In the genomic region with DNA sequence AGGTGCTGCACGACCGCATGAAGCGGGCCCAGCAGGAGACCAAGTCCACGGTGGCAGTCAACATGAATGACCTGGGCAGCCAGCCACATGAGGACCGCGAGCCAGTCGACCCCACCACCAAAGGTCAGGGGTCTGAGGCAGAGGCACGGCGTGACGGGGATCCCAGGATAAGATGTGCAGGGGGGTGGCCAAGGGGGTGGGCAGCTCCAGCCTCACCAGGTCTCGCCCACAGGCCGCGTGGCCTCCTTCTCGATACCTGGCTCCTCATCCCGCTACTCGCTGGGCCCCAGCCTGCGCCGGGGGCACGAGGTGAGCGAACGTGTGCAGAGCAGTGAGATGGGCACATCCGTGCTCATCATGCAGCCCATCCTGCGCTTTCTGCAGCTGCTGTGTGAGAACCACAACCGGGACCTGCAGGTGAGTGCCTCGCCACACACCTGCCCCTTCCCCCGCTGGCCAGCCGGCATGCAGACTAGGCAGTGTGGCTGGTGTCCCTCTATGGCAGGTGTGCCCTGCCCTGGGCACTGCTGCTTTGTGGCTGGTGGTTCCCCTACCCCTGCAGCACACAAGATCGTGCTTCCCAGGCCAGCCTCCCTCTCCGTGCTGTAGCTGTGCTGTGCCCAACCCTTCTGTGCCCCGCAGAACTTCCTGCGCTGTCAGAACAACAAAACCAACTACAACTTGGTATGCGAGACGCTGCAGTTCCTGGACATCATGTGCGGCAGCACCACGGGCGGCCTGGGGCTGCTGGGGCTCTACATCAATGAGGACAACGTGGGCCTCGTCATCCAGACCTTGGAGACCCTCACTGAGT, we compare ENCODE assay signal across 20 cellular contexts.
"Had no signal": no experiment of that assay in that cellular context is flagged by ENCODE, and none has a peak within 500 bp of the region (broad histone marks: within the 10 kb centered on the region; RNA-seq: fewer than 3 reads in every experiment).

No MANE protein-coding gene starts in this region.

- H3K4me1 Mint-ChIP-seq: immature natural killer cell had no signal

- H3K27me3 Mint-ChIP-seq: activated CD4-positive, alpha-beta T cell treated with anti-CD3 and anti-CD28 coated beads, Interleukin-2, amount 10 ng/mL, durations not matched to agents 24 days and 14 days; activated naive CD8-positive, alpha-beta T cell treated with anti-CD3 and anti-CD28 coated beads, Interleukin-2, amount 10 ng/mL, durations not matched to agents 7 days and 5 days; naive thymus-derived CD4-positive, alpha-beta T cell; stimulated activated naive CD8-positive, alpha-beta T cell treated with anti-CD3 and anti-CD28 coated beads, Interleukin-15, amount 100 ng/mL, for 72 hours; type B pancreatic cell had no signal

- H3K36me3 ChIP-seq: brain microvascular endothelial cell, gastrocnemius medialis, neutrophil had no signal

- H3K9me3 Mint-ChIP-seq: activated CD4-positive, alpha-beta T cell treated with anti-CD3 and anti-CD28 coated beads, Interleukin-2, amount 10 ng/mL, durations not matched to agents 24 days and 14 days; activated naive CD8-positive, alpha-beta T cell treated with anti-CD3 and anti-CD28 coated beads, Interleukin-2, amount 10 ng/mL, durations not matched to agents 7 days and 5 days; activated T-helper 2 cell treated with anti-CD3 and anti-CD28 coated beads, Interferon-gamma antibody, Interleukin-2, Interleukin-4, amounts not matched to agents 10 μg/mL and 5 μg/mL and 100 μg/mL, durations not matched to agents 14 hours and 24 hours and 36 hours; immature natural killer cell; naive thymus-derived CD4-positive, alpha-beta T cell; stimulated activated naive CD8-positive, alpha-beta T cell treated with anti-CD3 and anti-CD28 coated beads, Interleukin-15, amount 100 ng/mL, for 72 hours; type B pancreatic cell had no signal

- DNase-seq: activated CD4-positive, alpha-beta T cell treated with anti-CD3 and anti-CD28 coated beads, Interleukin-2, amount 10 ng/mL, durations not matched to agents 24 days and 14 days; activated CD4-positive, CD25-positive, alpha-beta regulatory T cell; activated naive CD8-positive, alpha-beta T cell treated with anti-CD3 and anti-CD28 coated beads, Interleukin-2, amount 10 ng/mL, durations not matched to agents 7 days and 5 days; anterior cingulate cortex; brain microvascular endothelial cell; cerebellar nuclear complex; effector CD8-positive, alpha-beta T cell; gastrocnemius medialis; immature natural killer cell; left colon; naive thymus-derived CD4-positive, alpha-beta T cell; stimulated activated CD4-positive, alpha-beta T cell treated with anti-CD3 and anti-CD28 coated beads, Interleukin-4, amount 100 ng/mL, for 24 hours; stimulated activated naive CD8-positive, alpha-beta T cell treated with anti-CD3 and anti-CD28 coated beads, Interleukin-15, amount 100 ng/mL, for 72 hours had no signal

- H3K27ac Mint-ChIP-seq: activated naive CD8-positive, alpha-beta T cell treated with anti-CD3 and anti-CD28 coated beads, Interleukin-2, amount 10 ng/mL, durations not matched to agents 7 days and 5 days; type B pancreatic cell had no signal

- H3K9me3 ChIP-seq: gastrocnemius medialis, heart left ventricle, mucosa of descending colon, neutrophil, right atrium auricular region had no signal

- H3K27me3 ChIP-seq: brain microvascular endothelial cell, gastrocnemius medialis, heart left ventricle, neutrophil, right atrium auricular region had no signal

- H3K4me1 ChIP-seq: gastrocnemius medialis had no signal

- H3K4me3 Mint-ChIP-seq: activated CD4-positive, alpha-beta T cell treated with anti-CD3 and anti-CD28 coated beads, Interleukin-2, amount 10 ng/mL, durations not matched to agents 24 days and 14 days; activated naive CD8-positive, alpha-beta T cell treated with anti-CD3 and anti-CD28 coated beads, Interleukin-2, amount 10 ng/mL, durations not matched to agents 7 days and 5 days; immature natural killer cell; naive thymus-derived CD4-positive, alpha-beta T cell; stimulated activated naive CD8-positive, alpha-beta T cell treated with anti-CD3 and anti-CD28 coated beads, Interleukin-15, amount 100 ng/mL, for 72 hours; type B pancreatic cell had no signal

- H3K4me3 ChIP-seq: gastrocnemius medialis, heart left ventricle, mucosa of descending colon, right atrium auricular region, skin epidermis had no signal

- ATAC-seq: gastrocnemius medialis; heart left ventricle; left colon; mucosa of descending colon; naive thymus-derived CD4-positive, alpha-beta T cell; stimulated activated naive CD8-positive, alpha-beta T cell treated with anti-CD3 and anti-CD28 coated beads, Interleukin-15, amount 100 ng/mL, for 72 hours had no signal

- H3K27ac ChIP-seq: brain microvascular endothelial cell, gastrocnemius medialis, heart left ventricle, neutrophil, right atrium auricular region, skin epidermis had no signal
